In genomic region chr13:113083402-113084061, GRCh38 we compare ENCODE assay signal across 10 cellular contexts. TPM values are rescaled to one million over a fixed set of nuclear protein-coding genes. Genes with fewer than 3 reads are reported as not detected.
DNase-seq lines count a peak whose midpoint lies in the region; ATAC-seq, FAIRE-seq and TF ChIP-seq lines count a peak whose summit lies in the region.
"Had no signal": no experiment of that assay in that cellular context is flagged by ENCODE, and none has a peak within 500 bp of the region (broad histone marks: within the 10 kb centered on the region; RNA-seq: fewer than 3 reads in every experiment).

No MANE protein-coding gene starts in this region.

- H3K23ac ChIP-seq in trophoblast cell (ENCODE audit: low read length) = no peak overlapping the region

- H4K12ac ChIP-seq in trophoblast cell (ENCODE audit: low read depth, low read length) = no peak overlapping the region

- H3K9me3 ChIP-seq in trophoblast cell (ENCODE audit: insufficient read depth, low read depth, low read length) (peaks cover 2% of the 10 kb centered on the region), small intestine (ENCODE audit: control insufficient read depth, low read depth) (no peaks in the 10 kb centered on the region)

- no peak for FAIRE-seq in small intestine (lab: Jason Lieb, UNC)

- H2BK120ac ChIP-seq in trophoblast cell (ENCODE audit: insufficient read depth, low read length, poor library complexity) = no peak overlapping the region

- no peak overlapping the region for H3K18ac ChIP-seq in trophoblast cell (ENCODE audit: low read length)

- H3K27me3 ChIP-seq in trophoblast cell (ENCODE audit: insufficient read depth, low read length) (no peaks in the 10 kb centered on the region), small intestine (ENCODE audit: control insufficient read depth in 2 of 2, insufficient read depth in 2 of 2, low read length in 2 of 2) (no peaks in the 10 kb centered on the region)

- no peak for TF ChIP-seq CTCF in fibroblast of mammary gland (conservative IDR thresholded peaks at IDR 0.05; ENCODE audit: control insufficient read depth, insufficient read depth, low read depth, low read length)
- no peak for TF ChIP-seq CTCF in HFFc6 (IDR thresholded peaks at IDR 0.05)

- no peak overlapping the region for H3K27ac Mint-ChIP-seq in HFFc6

- no peak overlapping the region for H3K4me3 Mint-ChIP-seq in HFFc6
- H3K4me3 Mint-ChIP-seq: central memory CD8-positive, alpha-beta T cell had no signal

- H3K79me1 ChIP-seq in trophoblast cell (ENCODE audit: low read length) = no peaks in the 10 kb centered on the region

- no peaks in the 10 kb centered on the region for H3K36me3 Mint-ChIP-seq in HFFc6 (ENCODE audit: low read depth)

- no peak overlapping the region for H3K9ac ChIP-seq in trophoblast cell (ENCODE audit: low read length)

- no peak overlapping the region for H2BK5ac ChIP-seq in trophoblast cell (ENCODE audit: low read depth, low read length, poor library complexity)

- no CpG with 5 or more reads among the region's 18 CpGs for WGBS in trophoblast cell (ENCODE audit: extremely low coverage, insufficient coverage, insufficient read length)
- WGBS in small intestine, 3 donors = 68 to 75% (median 73%) methylated on average over 18 of the region's 18 CpGs

- H3K27me3 Mint-ChIP-seq in HFFc6 (ENCODE audit: insufficient read depth) = peaks cover 23% of the 10 kb centered on the region
- H3K27me3 Mint-ChIP-seq: central memory CD8-positive, alpha-beta T cell had no signal

- in situ Hi-C loops in G401 (cut with HindIII; ENCODE audit: low sequenced_read_pairs) = no loop called here

- no peak overlapping the region for H2AFZ ChIP-seq in trophoblast cell (ENCODE audit: insufficient read depth, low read length, poor library complexity)

- H3K4ac ChIP-seq in trophoblast cell (ENCODE audit: low read depth, low read length) = no peak overlapping the region

- H3K4me3 ChIP-seq in fibroblast of mammary gland (ENCODE audit: control insufficient read depth, low read depth, low read length) (no peak overlapping the region), trophoblast cell (ENCODE audit: low read depth, low read length) (no peak overlapping the region), small intestine (ENCODE audit: low read depth in 1 of 2, low read length in 2 of 2) (no peak overlapping the region)
- H3K4me3 ChIP-seq: SK-N-MC had no signal

- H3K14ac ChIP-seq in trophoblast cell (ENCODE audit: low read length) = no peak overlapping the region

- H3K4me1 Mint-ChIP-seq in HFFc6 (ENCODE audit: low read depth) = no peaks in the 10 kb centered on the region
- H3K4me1 Mint-ChIP-seq: central memory CD8-positive, alpha-beta T cell had no signal

- H3K9me3 Mint-ChIP-seq in HFFc6 = no peaks in the 10 kb centered on the region
- H3K9me3 Mint-ChIP-seq: central memory CD8-positive, alpha-beta T cell had no signal

- H3K4me1 ChIP-seq in trophoblast cell (ENCODE audit: control insufficient read depth in 1 of 2, insufficient read depth in 2 of 2, low read length in 2 of 2) = no peaks in the 10 kb centered on the region
- H3K4me1 ChIP-seq in small intestine (ENCODE audit: control insufficient read depth in 2 of 2, insufficient read depth in 1 of 2, low read depth in 1 of 2, low read length in 1 of 2) = no peaks in the 10 kb centered on the region

- no peak overlapping the region for H2BK12ac ChIP-seq in trophoblast cell (ENCODE audit: low read length)

- no peaks in the 10 kb centered on the region for H3K79me2 ChIP-seq in trophoblast cell (ENCODE audit: control insufficient read depth, insufficient read depth, low read length, poor library complexity)

- DNase-seq in G401 (ENCODE audit: low spot score) (peak; percentile 88), NCI-H345 (lab: John Stamatoyannopoulos, UW) (peak; percentile 79), fibroblast of mammary gland (ENCODE audit: low read depth) (peak; percentile 69), trophoblast cell (peak; percentile 84 to 85), HFFc6 (no peak), small intestine (no peak)

- no peak overlapping the region for H3K27ac ChIP-seq in trophoblast cell (ENCODE audit: low read depth, low read length)
- no peak overlapping the region for H3K27ac ChIP-seq in small intestine (ENCODE audit: low read depth in 1 of 2, low read length in 1 of 2)
- H3K27ac ChIP-seq: SK-N-MC had no signal

- no peak overlapping the region for H2AK5ac ChIP-seq in trophoblast cell (ENCODE audit: low read length)

- ATAC-seq in SK-N-SH treated with all-trans-retinoic acid at 6 μM for 48 hours (no peak), HG03432 (IDR thresholded peaks at IDR 0.05; ENCODE audit: unreplicated experiment) (no peak)

- H4K8ac ChIP-seq in trophoblast cell (ENCODE audit: low read depth, low read length) = no peak overlapping the region

- no peak overlapping the region for H3K4me2 ChIP-seq in trophoblast cell (ENCODE audit: low read length)

- H3K36me3 ChIP-seq in trophoblast cell (ENCODE audit: control insufficient read depth in 1 of 2, insufficient read depth in 2 of 2, low read length in 2 of 2) (no peaks in the 10 kb centered on the region), small intestine (ENCODE audit: control insufficient read depth in 2 of 2, insufficient read depth in 2 of 2, low read length in 2 of 2) (no peaks in the 10 kb centered on the region)

- no peak overlapping the region for H4K91ac ChIP-seq in trophoblast cell (ENCODE audit: low read depth, low read length)

TF ChIP-seq in SK-N-SH treated with all-trans-retinoic acid at 6 μM for 48 hours, 23 proteins besides CTCF, POLR2A, EP300 and RAD21:
- TF ChIP-seq GLIS3 (CRISPR knock-in tag; IDR thresholded peaks at IDR 0.05) (no peak), ZNF565 (CRISPR knock-in tag; conservative IDR thresholded peaks at IDR 0.05; ENCODE audit: low read depth) (no peak), BACH2 (CRISPR knock-in tag; IDR thresholded peaks at IDR 0.05; ENCODE audit: borderline replicate concordance) (no peak), CREB5 (CRISPR knock-in tag; IDR thresholded peaks at IDR 0.05; ENCODE audit: low read depth) (no peak), PPARA (CRISPR knock-in tag; IDR thresholded peaks at IDR 0.05; ENCODE audit: borderline replicate concordance) (no peak), SNAI2 (CRISPR knock-in tag; IDR thresholded peaks at IDR 0.05) (no peak), RARB (CRISPR knock-in tag; IDR thresholded peaks at IDR 0.05) (no peak)
TF ChIP-seq in SK-N-SH treated with all-trans-retinoic acid at 6 μM for 48 hours: peak in this region for 0.

RNA-seq across cellular contexts. Expression of gene F7, which starts 22.1 kb away (rescaled TPM):
- not detected in 2 replicates for total RNA-seq in G401 (2014; rRNA removed; shearing (Covaris generic))
- polyA plus RNA-seq in trophoblast cell (2013) = 0.01 and 0.04 TPM in 2 replicates
- not detected for total RNA-seq in HFFc6 (2021; fragmentation: NEBNext Ultra II Directional; extraction: Animal tissue kit (Norgen Biotek cat#: 25700))
- polyA plus RNA-seq in small intestine = under 1 TPM in 1 of 3 donors, not detected in 2; 0.24 TPM

RNA-seq across cellular contexts. Expression of gene F10, which starts 39.1 kb away (rescaled TPM):
- not detected in 2 replicates for total RNA-seq in G401 (2014; rRNA removed; shearing (Covaris generic))
- polyA plus RNA-seq in trophoblast cell (2013) = 0.04 TPM in 1 of 2 replicates, not detected in the other
- total RNA-seq in HFFc6 (2021; fragmentation: NEBNext Ultra II Directional; extraction: Animal tissue kit (Norgen Biotek cat#: 25700)) = 10 to 100 TPM; 10.2 to 21.3 (median 10.8) TPM
- polyA plus RNA-seq in small intestine = 10 to 100 TPM in 1 of 3 donors, 1 to 10 TPM in 2; 7.7 to 15.1 (median 9.4) TPM

Comparison
In these comparisons a context has a peak if more than half of its experiments do, and no peak if none do; other contexts are left out.
1. DNase-seq: peak in G401 (single experiment), NCI-H345 (single experiment), fibroblast of mammary gland (single experiment) and trophoblast cell (2 of 2); none in HFFc6 (single experiment) and small intestine (single experiment).
2. RNA of gene F10, which starts 39.1 kb away (total RNA-seq): 10.2 to 21.3 TPM in HFFc6; not detected in G401; every median in the first group is over 10 times any median in the second.